ENCODE assay signal across 8 cellular contexts in genomic region chr3:141878812-141879211, GRCh38. TPM values are rescaled to one million over a fixed set of nuclear protein-coding genes. Genes with fewer than 3 reads are reported as not detected.
DNase-seq lines count a peak whose midpoint lies in the region; ATAC-seq, FAIRE-seq and TF ChIP-seq lines count a peak whose summit lies in the region.

No MANE protein-coding gene starts in this region.

- peak overlapping the region; percentile 100; the same call in 1 of the 2 replicates for H3K9ac ChIP-seq in ES-I3 (ENCODE audit: low read depth, low read length)
- no peak overlapping the region for H3K9ac ChIP-seq in neural progenitor cell

- peaks cover 17% of the 10 kb centered on the region for H3F3A ChIP-seq in neural progenitor cell (ENCODE audit: low read depth)

- peaks cover 26% of the 10 kb centered on the region for H3K4me1 Mint-ChIP-seq in neural progenitor cell

- H3K79me2 ChIP-seq in neural progenitor cell (ENCODE audit: low read depth) = peaks cover 67% of the 10 kb centered on the region

- H3K9me3 ChIP-seq in ES-I3 (ENCODE audit: control insufficient read depth, insufficient read depth, low read length) (no peaks in the 10 kb centered on the region), neural progenitor cell (ENCODE audit: low read depth) (no peaks in the 10 kb centered on the region)

- no peak for TF ChIP-seq CTCF in neural progenitor cell (IDR thresholded peaks at IDR 0.05)

- H3K27me3 Mint-ChIP-seq in neural progenitor cell (ENCODE audit: insufficient read depth, low read depth) = peaks cover 7% of the 10 kb centered on the region

- H3K4me3 ChIP-seq in neural progenitor cell = peak overlapping the region; percentile 93

- peak overlapping the region; percentile 93 for H3K4me2 ChIP-seq in neural progenitor cell

- peak; percentile 88 for DNase-seq in NCI-H2171 treated with DMSO at 0.1 percent for 48 hours (lab: John Stamatoyannopoulos, UW)
- DNase-seq in cerebellar cortex (ENCODE audit: low spot score) = peak; percentile 16
- DNase-seq in neural progenitor cell (ENCODE audit: low spot score) = no peak
- no peak for DNase-seq in RCC 7860 (ENCODE audit: low spot score)

- no peak overlapping the region for H3K27ac ChIP-seq in neural progenitor cell

- H3K36me3 ChIP-seq in ES-I3 (ENCODE audit: insufficient read depth, low read length) = no peaks in the 10 kb centered on the region; the same call in none of the 2 replicates
- no peaks in the 10 kb centered on the region for H3K36me3 ChIP-seq in neural progenitor cell

- H3K27me3 ChIP-seq in neural progenitor cell = peaks cover 9% of the 10 kb centered on the region

- H3K36me3 Mint-ChIP-seq in neural progenitor cell = peaks cover 9% of the 10 kb centered on the region

- H3K4me1 ChIP-seq in ES-I3 (ENCODE audit: insufficient read depth, low read length) (peaks cover 5% of the 10 kb centered on the region; the same call in 1 of the 2 replicates), neural progenitor cell (peaks cover 16% of the 10 kb centered on the region)

- peak overlapping the region; percentile 93 for H3K4me3 Mint-ChIP-seq in neural progenitor cell

- no peak overlapping the region for H2AFZ ChIP-seq in neural progenitor cell (replicated peaks)

- H3K27ac Mint-ChIP-seq in neural progenitor cell = no peak overlapping the region

- FAIRE-seq in RCC 7860 (lab: Jason Lieb, UNC) = no peak

- H3K9me3 Mint-ChIP-seq in neural progenitor cell = no peaks in the 10 kb centered on the region

- peaks cover 54% of the 10 kb centered on the region for H4K20me1 ChIP-seq in neural progenitor cell (ENCODE audit: low read depth)

- ATAC-seq in HG03378 (IDR thresholded peaks at IDR 0.05; ENCODE audit: unreplicated experiment) = no peak
- ATAC-seq in GM21825 (IDR thresholded peaks at IDR 0.05; ENCODE audit: unreplicated experiment) = no peak
- no peak for ATAC-seq in GM18520 (IDR thresholded peaks at IDR 0.05; ENCODE audit: unreplicated experiment)

RNA-seq across cellular contexts. Expression of gene ATP1B3, which starts 2.4 kb away (rescaled TPM):
- 58.6 and 95.6 TPM in 2 replicates for total RNA-seq in neural progenitor cell (ENCODE audit: low replicate concordance)

Comparison
In these comparisons a context has a peak if more than half of its experiments do, and no peak if none do; other contexts are left out.
1. DNase-seq: peak in NCI-H2171 treated with DMSO at 0.1 percent for 48 hours (single experiment) and cerebellar cortex (single experiment); none in neural progenitor cell (single experiment) and RCC 7860 (single experiment).